Comparison of ENCODE assay signal across 1 cellular context in genomic region chr14:54597795-54598443, GRCh38.
TF ChIP-seq lines count a peak whose summit lies in the region.

No MANE protein-coding gene starts in this region.

TF ChIP-seq in SK-N-SH treated with all-trans-retinoic acid at 6 μM for 48 hours, 23 proteins besides CTCF, POLR2A, EP300 and RAD21 (continued from another document):
- TF ChIP-seq BACH2 (CRISPR knock-in tag; IDR thresholded peaks at IDR 0.05; ENCODE audit: borderline replicate concordance) (no peak), TCF4 (CRISPR knock-in tag; IDR thresholded peaks at IDR 0.05; ENCODE audit: borderline replicate concordance) (no peak), ESRRG (CRISPR knock-in tag; IDR thresholded peaks at IDR 0.05) (no peak), OSR1 (CRISPR knock-in tag; IDR thresholded peaks at IDR 0.05) (no peak), ZNF565 (CRISPR knock-in tag; conservative IDR thresholded peaks at IDR 0.05; ENCODE audit: low read depth) (no peak), CREB5 (CRISPR knock-in tag; IDR thresholded peaks at IDR 0.05; ENCODE audit: low read depth) (no peak), POU6F1 (CRISPR knock-in tag; IDR thresholded peaks at IDR 0.05; ENCODE audit: borderline replicate concordance, low read depth) (no peak), ZNF70 (CRISPR knock-in tag; IDR thresholded peaks at IDR 0.05) (no peak), ZC3H10 (CRISPR knock-in tag; IDR thresholded peaks at IDR 0.05) (no peak), SNAI2 (CRISPR knock-in tag; IDR thresholded peaks at IDR 0.05) (no peak)
